In genomic region chr21:45508607-45509565, GRCh38 we compare ENCODE assay signal across 1 cellular context.
TF ChIP-seq lines count a peak whose summit lies in the region.

No MANE protein-coding gene starts in this region.

TF ChIP-seq in HepG2, 621 proteins besides CTCF, POLR2A, EP300 and RAD21 (continued from another document and continues in another):
- TF ChIP-seq ZNF512B (CRISPR knock-in tag; IDR thresholded peaks at IDR 0.05; ENCODE audit: borderline replicate concordance): no peak
- TF ChIP-seq ZFYVE20 (CRISPR knock-in tag; IDR thresholded peaks at IDR 0.05; ENCODE audit: borderline replicate concordance, low read depth): no peak
- TF ChIP-seq E2F5 (CRISPR knock-in tag; conservative IDR thresholded peaks at IDR 0.05): no peak
- peak; percentile 19; the same call in 1 of the 2 replicates for TF ChIP-seq PATZ1 (CRISPR knock-in tag; IDR thresholded peaks at IDR 0.05)
- TF ChIP-seq PHB2 (IDR thresholded peaks at IDR 0.05; ENCODE audit: partially characterized antibody): no peak
- TF ChIP-seq ZNF18 (CRISPR knock-in tag; IDR thresholded peaks at IDR 0.05; ENCODE audit: insufficient replicate concordance): no peak
- TF ChIP-seq MBNL3 (CRISPR knock-in tag; conservative IDR thresholded peaks at IDR 0.05): no peak
- no peak for TF ChIP-seq ZNF362 (CRISPR knock-in tag; IDR thresholded peaks at IDR 0.05; ENCODE audit: borderline replicate concordance)
- TF ChIP-seq ZNF282 (IDR thresholded peaks at IDR 0.05; ENCODE audit: partially characterized antibody): no peak
- TF ChIP-seq RAD51 (IDR thresholded peaks at IDR 0.05; ENCODE audit: borderline replicate concordance): no peak
- TF ChIP-seq ZNF639 (CRISPR knock-in tag; conservative IDR thresholded peaks at IDR 0.05): no peak
- TF ChIP-seq GABPB1 (CRISPR knock-in tag; IDR thresholded peaks at IDR 0.05): no peak; the same call in 1 of the 2 replicates
- TF ChIP-seq MED1 (CRISPR knock-in tag; IDR thresholded peaks at IDR 0.05): peak; percentile 64
- no peak for TF ChIP-seq XRCC5 (optimal IDR thresholded peaks at IDR 0.05; ENCODE audit: low read length)
- no peak for TF ChIP-seq KLF15 (CRISPR knock-in tag; IDR thresholded peaks at IDR 0.05; ENCODE audit: borderline replicate concordance)
- TF ChIP-seq ZSCAN12 (CRISPR knock-in tag; IDR thresholded peaks at IDR 0.05): no peak
- TF ChIP-seq TCF7 (IDR thresholded peaks at IDR 0.05; ENCODE audit: low read depth): no peak
- peak; percentile 69 for TF ChIP-seq SALL1 (CRISPR knock-in tag; IDR thresholded peaks at IDR 0.05)
- no peak for TF ChIP-seq ZNF12 (CRISPR knock-in tag; IDR thresholded peaks at IDR 0.05)
- no peak for TF ChIP-seq MZF1 (CRISPR knock-in tag; IDR thresholded peaks at IDR 0.05; ENCODE audit: borderline replicate concordance)
- 0 out of 2 replicates have a peak, but pooled peaks have one; percentile 23 for TF ChIP-seq NCOR1 (IDR thresholded peaks at IDR 0.05; ENCODE audit: borderline replicate concordance, low read length)
- no peak for TF ChIP-seq ZNF101 (CRISPR knock-in tag; IDR thresholded peaks at IDR 0.05; ENCODE audit: borderline replicate concordance, low read depth)
- no peak for TF ChIP-seq ARNTL (CRISPR knock-in tag; IDR thresholded peaks at IDR 0.05)
- TF ChIP-seq ZBTB37 (CRISPR knock-in tag; IDR thresholded peaks at IDR 0.05): no peak
- no peak for TF ChIP-seq MXD4 (CRISPR knock-in tag; IDR thresholded peaks at IDR 0.05)
- TF ChIP-seq ZNF768 (CRISPR knock-in tag; IDR thresholded peaks at IDR 0.05): no peak
- TF ChIP-seq ZNF670 (CRISPR knock-in tag; IDR thresholded peaks at IDR 0.05; ENCODE audit: borderline replicate concordance): no peak
- 0 out of 2 replicates have a peak, but pooled peaks have one; percentile 30 for TF ChIP-seq RBFOX2 (IDR thresholded peaks at IDR 0.05; ENCODE audit: low read depth, low read length)
- no peak for TF ChIP-seq DNMT3B (CRISPR knock-in tag; conservative IDR thresholded peaks at IDR 0.05)
- no peak for TF ChIP-seq MLLT10 (CRISPR knock-in tag; IDR thresholded peaks at IDR 0.05)
- TF ChIP-seq ZMYM3 (CRISPR knock-in tag; IDR thresholded peaks at IDR 0.05): no peak
- no peak for TF ChIP-seq ZSCAN29 (CRISPR knock-in tag; conservative IDR thresholded peaks at IDR 0.05)
- TF ChIP-seq ZNF142 (CRISPR knock-in tag; IDR thresholded peaks at IDR 0.05): no peak
